In the genomic region with DNA sequence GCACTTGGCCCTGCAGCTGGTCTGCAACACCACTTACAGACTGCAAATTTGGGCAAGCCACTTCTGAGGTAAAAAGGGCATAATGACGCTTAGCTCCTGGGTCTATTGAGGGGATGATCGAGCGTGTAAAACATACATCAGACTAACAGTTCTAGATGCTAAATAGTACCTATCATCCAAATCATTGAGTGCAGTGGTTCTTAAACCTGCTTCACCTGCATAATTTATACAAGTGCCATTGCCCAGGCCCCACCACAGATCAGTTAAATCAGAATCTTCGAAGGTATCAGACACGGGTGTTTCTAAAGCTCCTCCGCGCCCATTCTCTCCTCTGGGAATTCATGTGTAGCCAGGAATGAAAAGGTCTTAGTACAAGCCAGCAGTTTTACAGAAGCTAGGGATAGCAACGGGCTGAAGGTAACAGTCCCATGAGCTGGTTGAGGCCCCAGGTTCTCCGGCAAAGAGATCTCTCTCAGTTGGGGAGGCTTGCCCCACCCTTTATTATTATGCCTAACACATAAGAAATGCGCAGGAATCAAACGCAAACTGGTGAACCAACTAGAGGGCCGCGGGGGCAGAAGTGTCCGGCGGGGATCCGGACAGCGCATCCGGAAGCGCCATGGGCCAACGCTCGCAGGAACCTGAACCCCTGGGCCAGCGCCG, we compare ENCODE assay signal across 8 cellular contexts. TPM values are rescaled to one million over a fixed set of nuclear protein-coding genes. Genes with fewer than 3 reads are reported as not detected.
DNase-seq lines count a peak whose midpoint lies in the region; ATAC-seq, FAIRE-seq and TF ChIP-seq lines count a peak whose summit lies in the region.

No MANE protein-coding gene starts in this region.

- peak; percentile 39 for ATAC-seq in GM21576 (IDR thresholded peaks at IDR 0.05; ENCODE audit: unreplicated experiment)

- WGBS in neuronal stem cell (ENCODE audit: extremely low coverage in 2 of 2, insufficient read length in 2 of 2, insufficient replicate concordance in 1 of 2), 2 donors = no CpG with 5 or more reads among the region's 23 CpGs

- no peak overlapping the region for H3K23ac ChIP-seq in neuronal stem cell (ENCODE audit: low read depth, low read length, poor library complexity)

- peak overlapping the region; percentile 89 for H3K9ac ChIP-seq in neuronal stem cell (ENCODE audit: low read depth, low read length, poor library complexity)

- no peak overlapping the region for H4K8ac ChIP-seq in neuronal stem cell (ENCODE audit: low read depth, low read length)

- DNase-seq in GM06990 (ENCODE audit: extremely low read depth, insufficient read length) (no peak), LNCaP clone FGC (ENCODE audit: low read depth) (no peak), neuronal stem cell (ENCODE audit: low spot score) (no peak), frontal cortex (ENCODE audit: low spot score in 2 of 2) (no peak), NCI-H1048 (lab: John Stamatoyannopoulos, UW) (no peak), retina (no peak)
- DNase-seq in effector memory CD4-positive, alpha-beta T cell = no peak

- TF ChIP-seq CTCF in GM06990 (IDR thresholded peaks at IDR 0.05; ENCODE audit: insufficient read depth, low read length, poor library complexity, severe bottlenecking) (no peak), LNCaP clone FGC (IDR thresholded peaks at IDR 0.05; ENCODE audit: control insufficient read depth, extremely low read depth, insufficient read depth) (no peak)

- H3K27me3 ChIP-seq in GM06990 (replicated peaks; ENCODE audit: control insufficient read depth, insufficient read depth, low read length) = no peaks in the 10 kb centered on the region
- no peaks in the 10 kb centered on the region for H3K27me3 ChIP-seq in effector memory CD4-positive, alpha-beta T cell (replicated peaks; ENCODE audit: control insufficient read depth, insufficient read depth, low read length, poor library complexity, severe bottlenecking)
- peaks cover 0 to 3% (median 0%) of the 10 kb centered on the region in 3 experiments for H3K27me3 ChIP-seq in neuronal stem cell (ENCODE audit: control insufficient read depth in 3 of 3, insufficient read depth in 3 of 3, low read depth in 1 of 3, low read length in 3 of 3)

- H3K18ac ChIP-seq in neuronal stem cell (ENCODE audit: low read length) = peak overlapping the region; percentile 92

- peak overlapping the region; percentile 88 for H2AFZ ChIP-seq in neuronal stem cell (ENCODE audit: low read length)

- no peak overlapping the region for H2AK5ac ChIP-seq in neuronal stem cell (ENCODE audit: low read depth, low read length)

- peaks cover 13% of the 10 kb centered on the region for H3K4me1 ChIP-seq in effector memory CD4-positive, alpha-beta T cell (ENCODE audit: control insufficient read depth, insufficient read depth, low read length, poor library complexity, severe bottlenecking)
- H3K4me1 ChIP-seq in neuronal stem cell (ENCODE audit: control insufficient read depth in 2 of 2, insufficient read depth in 1 of 2, low read depth in 1 of 2, low read length in 2 of 2) = peaks cover 8 to 15% of the 10 kb centered on the region in 2 donors

- no peak overlapping the region for H3K4ac ChIP-seq in neuronal stem cell (ENCODE audit: low read length)

- no peak overlapping the region for H4K91ac ChIP-seq in neuronal stem cell (ENCODE audit: low read depth, low read length, poor library complexity)

- no peak for FAIRE-seq in frontal cortex (lab: Jason Lieb, UNC)

- H3K14ac ChIP-seq in neuronal stem cell (ENCODE audit: low read length) = no peak overlapping the region

- H2BK5ac ChIP-seq in neuronal stem cell (ENCODE audit: low read length) = no peak overlapping the region

- no peak overlapping the region for H2BK12ac ChIP-seq in neuronal stem cell (ENCODE audit: low read length)

- H2BK15ac ChIP-seq in neuronal stem cell (ENCODE audit: low read length) = no peak overlapping the region

- H3K4me2 ChIP-seq in neuronal stem cell (ENCODE audit: insufficient read depth, low read length, poor library complexity, severe bottlenecking) = peak overlapping the region; percentile 73

- peak overlapping the region; percentile 97 for H3K4me3 ChIP-seq in GM06990 (replicated peaks; ENCODE audit: low read depth, low read length)
- H3K4me3 ChIP-seq in LNCaP clone FGC (ENCODE audit: low read depth, low read length) = peak overlapping the region; percentile 58
- H3K4me3 ChIP-seq in effector memory CD4-positive, alpha-beta T cell (ENCODE audit: insufficient read depth, low read depth, low read length, poor library complexity, severe bottlenecking) = peak overlapping the region; percentile 76
- peak overlapping the region; percentile 86 to 87 for H3K4me3 ChIP-seq in neuronal stem cell (ENCODE audit: low read length in 2 of 2)

- no peaks in the 10 kb centered on the region for H3K9me3 ChIP-seq in effector memory CD4-positive, alpha-beta T cell (ENCODE audit: control insufficient read depth, low read length)
- peaks cover 0 to 2% of the 10 kb centered on the region in 2 donors for H3K9me3 ChIP-seq in neuronal stem cell (replicated peaks in 1 of 2; ENCODE audit: control insufficient read depth in 2 of 2, insufficient read depth in 1 of 2, low read depth in 1 of 2, low read length in 2 of 2)

- H3K27ac ChIP-seq in effector memory CD4-positive, alpha-beta T cell (ENCODE audit: insufficient read depth, low read length, poor library complexity, severe bottlenecking) = peak overlapping the region; percentile 90
- H3K27ac ChIP-seq in neuronal stem cell (replicated peaks; ENCODE audit: low read length) = peak overlapping the region; percentile 75

- peaks cover 10% of the 10 kb centered on the region for H3K79me1 ChIP-seq in neuronal stem cell (ENCODE audit: low read depth, low read length)

- no peak overlapping the region for H2BK120ac ChIP-seq in neuronal stem cell (ENCODE audit: low read depth, low read length)

- H3K36me3 ChIP-seq in GM06990 (ENCODE audit: control insufficient read depth, insufficient read depth, low read length) (peaks cover 8% of the 10 kb centered on the region), neuronal stem cell (replicated peaks in 1 of 2; ENCODE audit: control insufficient read depth in 2 of 2, insufficient read depth in 2 of 2, low read length in 2 of 2) (peaks cover 23 to 33% of the 10 kb centered on the region in 2 donors)
- H3K36me3 ChIP-seq in effector memory CD4-positive, alpha-beta T cell (ENCODE audit: control insufficient read depth, insufficient read depth, low read length) = peaks cover 30% of the 10 kb centered on the region

RNA-seq across cellular contexts. Expression of gene RNF181, which starts 0.7 kb away (rescaled TPM):
- 139 TPM for polyA plus RNA-seq in neuronal stem cell (2013, experiment 1 of 2)
- 136 TPM for polyA plus RNA-seq in neuronal stem cell (2013, experiment 2 of 2)
- total RNA-seq in frontal cortex = 51.8 TPM

RNA-seq across cellular contexts. Expression of gene TMEM150A, which starts 7.7 kb away (rescaled TPM):
- 12.2 TPM for polyA plus RNA-seq in neuronal stem cell (2013, experiment 1 of 2)
- polyA plus RNA-seq in neuronal stem cell (2013, experiment 2 of 2) = 12.6 TPM
- 3.7 TPM for total RNA-seq in frontal cortex

RNA-seq across cellular contexts. Expression of gene VAMP5, which starts 10.6 kb away (rescaled TPM):
- polyA plus RNA-seq in neuronal stem cell (2013, experiment 1 of 2) = 5.7 TPM
- polyA plus RNA-seq in neuronal stem cell (2013, experiment 2 of 2) = 5.8 TPM
- 3.3 TPM for total RNA-seq in frontal cortex

RNA-seq across cellular contexts. Expression of gene C2orf68, which starts 17.0 kb away (rescaled TPM):
- polyA plus RNA-seq in neuronal stem cell (2013, experiment 1 of 2) = 71.6 TPM
- 77.7 TPM for polyA plus RNA-seq in neuronal stem cell (2013, experiment 2 of 2)
- total RNA-seq in frontal cortex = 22.8 TPM

RNA-seq across cellular contexts. Expression of gene VAMP8, which starts 17.5 kb away (rescaled TPM):
- 4.0 TPM for polyA plus RNA-seq in neuronal stem cell (2013, experiment 1 of 2)
- 4.0 TPM for polyA plus RNA-seq in neuronal stem cell (2013, experiment 2 of 2)
- total RNA-seq in frontal cortex = 0.82 TPM
